8 cellular contexts compared by ENCODE assay signal in the genomic region with DNA sequence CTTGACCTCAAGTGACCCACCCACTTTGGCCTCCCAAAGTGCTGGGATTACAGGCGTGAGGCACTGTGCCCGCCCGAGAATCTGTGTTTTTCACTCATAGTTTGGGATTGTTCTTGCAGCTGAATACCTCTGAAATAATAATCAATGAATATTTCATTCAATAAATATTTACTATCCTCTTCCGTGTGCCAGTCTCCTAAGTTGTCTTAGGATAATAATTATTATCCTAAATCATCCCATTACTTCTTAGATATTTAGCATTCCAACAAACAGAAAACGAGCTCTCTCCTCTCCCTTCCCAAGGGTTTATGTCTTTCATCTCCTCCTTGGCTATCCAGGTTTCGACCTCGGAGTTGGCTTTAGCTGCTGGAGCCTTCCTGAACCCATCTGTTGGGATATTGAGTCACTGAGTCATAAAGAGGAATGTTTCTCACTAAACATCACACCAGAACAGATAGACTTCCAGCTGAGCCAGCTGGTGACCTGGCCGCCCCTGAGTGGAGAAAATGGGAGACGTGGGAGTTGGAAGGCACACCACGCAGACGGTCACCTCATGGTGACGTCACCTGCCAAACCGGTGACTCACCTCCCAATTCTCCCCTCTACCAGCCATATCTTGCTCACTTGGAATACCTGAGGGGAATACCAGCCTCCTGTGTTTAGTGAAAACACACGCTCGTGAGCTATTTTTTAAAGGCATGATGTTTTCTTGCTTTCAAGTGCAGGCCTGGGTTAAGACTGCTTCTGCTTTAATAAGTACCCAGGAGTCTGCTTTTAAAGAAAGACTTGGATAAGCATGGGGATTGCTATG. TPM values are rescaled to one million over a fixed set of nuclear protein-coding genes. Genes with fewer than 3 reads are reported as not detected.
DNase-seq lines count a peak whose midpoint lies in the region; ATAC-seq and TF ChIP-seq lines count a peak whose summit lies in the region.

No MANE protein-coding gene starts in this region.

- H3K9me3 ChIP-seq in A673 (ENCODE audit: low read depth, low read length, poor library complexity, severe bottlenecking) (no peaks in the 10 kb centered on the region), lung (ENCODE audit: control insufficient read depth in 2 of 2, insufficient read depth in 1 of 2, low read length in 1 of 2) (no peaks in the 10 kb centered on the region)

- no TSS peak for BruUV-seq in A673 (replicated peaks; lab: Mats Ljungman, UMichigan)

- no peak for TF ChIP-seq CTCF in A673 (conservative IDR thresholded peaks at IDR 0.05; ENCODE audit: low read depth, low read length)
- no peak for TF ChIP-seq CTCF in HFF-Myc (IDR thresholded peaks at IDR 0.05; ENCODE audit: low read depth, low read length, missing control alignments)
- no peak for TF ChIP-seq CTCF in lung (IDR thresholded peaks at IDR 0.05; ENCODE audit: control extremely low read depth, extremely low read depth)

- H3K36me3 ChIP-seq in A673 (ENCODE audit: insufficient read depth, low read length, poor library complexity, severe bottlenecking): no peaks in the 10 kb centered on the region
- H3K36me3 ChIP-seq in lung (ENCODE audit: control insufficient read depth in 2 of 2, insufficient read depth in 2 of 2, low read length in 2 of 2): no peaks in the 10 kb centered on the region

- 73 to 86% methylated on average over 15 of the region's 15 CpGs for WGBS in lung, 2 donors

- H3K27ac ChIP-seq in A673 (ENCODE audit: low read depth, low read length, poor library complexity, severe bottlenecking) (no peak overlapping the region), lung (ENCODE audit: low read depth in 1 of 2, low read length in 1 of 2) (no peak overlapping the region)

- ATAC-seq in lung (ENCODE audit: insufficient read depth, low FRiP score): peak; percentile 10
- no peak for ATAC-seq in HG02840 (IDR thresholded peaks at IDR 0.05; ENCODE audit: low FRiP score, unreplicated experiment)

- no peak overlapping the region for H3K4me3 ChIP-seq in A673 (ENCODE audit: low read depth, low read length, poor library complexity, severe bottlenecking)
- no peak overlapping the region for H3K4me3 ChIP-seq in HFF-Myc (replicated peaks; ENCODE audit: low read depth, low read length)
- no peak overlapping the region for H3K4me3 ChIP-seq in lung

- H3K4me1 ChIP-seq in A673 (ENCODE audit: insufficient read depth, low read length, poor library complexity, severe bottlenecking): no peaks in the 10 kb centered on the region
- H3K4me1 ChIP-seq in lung (ENCODE audit: control insufficient read depth in 2 of 2, insufficient read depth in 2 of 2, low read length in 2 of 2): peaks cover 5 to 8% of the 10 kb centered on the region in 2 donors

- peak; percentile 10 for DNase-seq in A673 (ENCODE audit: low spot score)
- DNase-seq in HFF-Myc (ENCODE audit: extremely low read depth, low read depth): peak; percentile 85
- DNase-seq in brain pericyte (ENCODE audit: low read depth, low spot score): peak; percentile 98
- DNase-seq in lung (ENCODE audit: low spot score): peak; percentile 44
- DNase-seq in putamen (ENCODE audit: low spot score): no peak
- DNase-seq in iPS-NIHi7 (ENCODE audit: extremely low spot score): no peak
- no peak for DNase-seq in central memory CD4-positive, alpha-beta T cell

- intact Hi-C loops in A673 (cut with micrococcal nuclease; ENCODE audit: unreplicated experiment): no loop called here

- CTCF ChIA-PET in A673 (lab: Charles Lee): no interaction called here

- POLR2A ChIA-PET in A673 (lab: Charles Lee; ENCODE audit: low non-redundant PET): no interaction called here

- H3K27me3 ChIP-seq in A673 (replicated peaks; ENCODE audit: insufficient read depth, low read depth, low read length, poor library complexity): no peaks in the 10 kb centered on the region
- H3K27me3 ChIP-seq in lung (ENCODE audit: control insufficient read depth, insufficient read depth): no peaks in the 10 kb centered on the region

RNA-seq across cellular contexts. Expression of gene BHLHE40, which starts 43.9 kb away (rescaled TPM):
- total RNA-seq in A673 (2021) (3.0 and 3.5 TPM in 2 replicates), lung (100 to 1,000 TPM in 1 of 2 donors, 10 to 100 TPM in 1; 84.4 to 204 TPM)
- polyA plus RNA-seq in lung: 10 to 100 TPM; 28.5 to 92.5 TPM

Comparison
In these comparisons a context has a peak if more than half of its experiments do, and no peak if none do; other contexts are left out.
1. DNase-seq: peak in A673 (single experiment), HFF-Myc (single experiment), brain pericyte (single experiment) and lung (single experiment); none in putamen (single experiment), iPS-NIHi7 (single experiment) and central memory CD4-positive, alpha-beta T cell (single experiment).
2. RNA of gene BHLHE40, which starts 43.9 kb away (total RNA-seq): 84.4 to 204 TPM in lung; 3.0 to 3.5 TPM in A673; every median in the first group is over 10 times any median in the second.